ENCODE assay signal across 1 cellular context in genomic region chr5:44808435-44809214, GRCh38.
TF ChIP-seq lines count a peak whose summit lies in the region.

MRPS30 (plus strand) TSS chr5:44808947; CDS start chr5:44808963, 16 bp downstream.

TF ChIP-seq in GM12878, 131 proteins besides CTCF, POLR2A, EP300 and RAD21 (continued from another document):
- no peak; the same call in 1 of the 2 replicates for TF ChIP-seq PML (IDR thresholded peaks at IDR 0.05; ENCODE audit: low read length)
- TF ChIP-seq ZNF384 (IDR thresholded peaks at IDR 0.05; ENCODE audit: borderline replicate concordance, low read depth, low read length): no peak
- TF ChIP-seq RELB (IDR thresholded peaks at IDR 0.05; ENCODE audit: low read depth): peak; percentile 91
- peak; percentile 29 for TF ChIP-seq RELA (IDR thresholded peaks at IDR 0.05; ENCODE audit: borderline replicate concordance, partially characterized antibody)
- TF ChIP-seq CEBPB (IDR thresholded peaks at IDR 0.05; ENCODE audit: borderline replicate concordance in 1 of 2, low read depth in 2 of 2, low read length in 2 of 2): peak in 1 of 2 experiments; percentile 83; a peak in 2 of 4 replicates
- TF ChIP-seq ELK1 (IDR thresholded peaks at IDR 0.05; ENCODE audit: low read depth, low read length): peak; percentile 32; the same call in 1 of the 2 replicates
- peak; percentile 58; the same call in 1 of the 2 replicates for TF ChIP-seq IRF3 (IDR thresholded peaks at IDR 0.05)
- TF ChIP-seq GABPA (IDR thresholded peaks at IDR 0.05; ENCODE audit: low read depth): peak; percentile 64
- no peak for TF ChIP-seq NR2C2 (IDR thresholded peaks at IDR 0.05; ENCODE audit: borderline replicate concordance, control insufficient read depth, insufficient read length, low read depth)
